ENCODE assay signal across 10 cellular contexts in the genomic region with DNA sequence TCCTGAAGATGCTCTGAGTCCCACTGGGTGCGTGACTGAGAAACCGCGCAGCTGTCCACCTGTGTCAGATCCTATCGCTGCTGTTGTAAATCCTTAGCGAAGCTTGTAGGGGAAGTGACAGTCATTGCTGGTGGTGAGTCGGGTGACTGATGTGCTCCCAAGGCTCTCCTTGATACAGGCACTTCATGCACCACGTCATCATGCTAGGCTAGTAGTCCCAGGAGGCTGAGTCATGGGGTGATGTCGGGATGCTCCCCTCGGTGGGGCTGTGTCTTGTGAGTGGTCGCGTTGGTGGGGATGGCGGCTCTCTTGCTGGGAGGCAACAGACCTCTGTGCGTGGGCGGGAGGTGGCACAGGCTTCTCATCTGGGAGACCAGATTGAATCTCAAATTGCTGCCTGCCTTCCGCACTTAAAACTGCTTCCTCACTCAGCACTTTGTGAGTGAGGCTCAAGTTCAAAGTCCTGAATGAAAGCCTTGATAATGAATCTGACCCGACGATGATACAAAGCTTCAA.
DNase-seq lines count a peak whose midpoint lies in the region; ATAC-seq, FAIRE-seq and TF ChIP-seq lines count a peak whose summit lies in the region.
"Had no signal": no experiment of that assay in that cellular context is flagged by ENCODE, and none has a peak within 500 bp of the region (broad histone marks: within the 10 kb centered on the region; RNA-seq: fewer than 3 reads in every experiment).

No MANE protein-coding gene starts in this region.

- peak overlapping the region; percentile 54; the same call in 1 of the 2 replicates for H2AFZ ChIP-seq in GM23248

- no peak for ATAC-seq in GM18867 (IDR thresholded peaks at IDR 0.05; ENCODE audit: unreplicated experiment)

- H3K9ac ChIP-seq in GM23248 (peak overlapping the region; percentile 60), duodenal mucosa (ENCODE audit: low read depth in 1 of 2, low read length in 2 of 2) (peak overlapping the region; percentile 52)

- no peaks in the 10 kb centered on the region for H4K20me1 ChIP-seq in GM23248 (ENCODE audit: insufficient read depth)

- H3K27ac ChIP-seq in GM23248 (peak overlapping the region; percentile 69), duodenal mucosa (ENCODE audit: low read depth, low read length) (peak overlapping the region; percentile 74)

- DNase-seq in GM23248 (peak; percentile 95), MV-4-11 (lab: John Stamatoyannopoulos, UW) (peak; percentile 58), renal cortical epithelial cell (ENCODE audit: low read depth) (peak; percentile 76), GM12892 (ENCODE audit: insufficient read length) (no peak)
- DNase-seq in activated CD4-positive, CD25-positive, alpha-beta regulatory T cell (lab: John Stamatoyannopoulos, UW) = no peak
- DNase-seq: activated CD4-positive, alpha-beta T cell treated with anti-CD3 and anti-CD28 coated beads, Interleukin-2, amount 50 U/mL, for 1 hour; effector memory CD4-positive, alpha-beta T cell; NCI-H510A had no signal

- H3K79me2 ChIP-seq in GM23248 (ENCODE audit: insufficient read depth) = no peaks in the 10 kb centered on the region

- H3K4me3 ChIP-seq in GM23248 (peak overlapping the region; percentile 2; the same call in 1 of the 2 replicates), duodenal mucosa (ENCODE audit: low read depth in 1 of 2, low read length in 2 of 2) (peak overlapping the region; percentile 38 to 55)

- H3K27me3 ChIP-seq in GM23248 (replicated peaks; ENCODE audit: insufficient read depth) (no peaks in the 10 kb centered on the region), duodenal mucosa (ENCODE audit: control insufficient read depth in 1 of 2, insufficient read depth in 2 of 2, low read length in 2 of 2) (no peaks in the 10 kb centered on the region)

- 17 to 18% methylated on average over 16 to 17 of the region's 17 CpGs for WGBS in GM23248 (ENCODE audit: low coverage in 1 of 2, low lambda C conversion rate in 2 of 2, missing lambda C conversion rate in 2 of 2), 2 experiments

- H3K9me3 ChIP-seq in GM23248 (ENCODE audit: low read depth) = no peaks in the 10 kb centered on the region
- no peaks in the 10 kb centered on the region for H3K9me3 ChIP-seq in duodenal mucosa (ENCODE audit: control insufficient read depth in 1 of 2, low read length in 2 of 2)

- no peaks in the 10 kb centered on the region for H3K9me2 ChIP-seq in GM23248 (ENCODE audit: insufficient read depth)

- FAIRE-seq in GM12892 (lab: Jason Lieb, UNC) = no peak

- H3K4me1 ChIP-seq in GM23248 (ENCODE audit: insufficient read depth) = peaks cover 30% of the 10 kb centered on the region
- peaks cover 30 to 32% of the 10 kb centered on the region in 2 donors for H3K4me1 ChIP-seq in duodenal mucosa (ENCODE audit: control insufficient read depth in 1 of 2, insufficient read depth in 2 of 2, low read length in 2 of 2)

- TF ChIP-seq POLR2A in GM12892 (IDR thresholded peaks at IDR 0.05; ENCODE audit: low read depth, low read length) = no peak

- in situ Hi-C loops in GM23248 (cut with MboI) = no loop called here

- H3F3A ChIP-seq in GM23248 (ENCODE audit: insufficient read depth) = peaks cover 16% of the 10 kb centered on the region

- H3K36me3 ChIP-seq in GM23248 (ENCODE audit: low read depth) (no peaks in the 10 kb centered on the region), duodenal mucosa (ENCODE audit: control insufficient read depth in 1 of 2, insufficient read depth in 2 of 2, low read length in 2 of 2) (no peaks in the 10 kb centered on the region)

- H3K4me2 ChIP-seq in GM23248 (ENCODE audit: unreplicated experiment) = peak overlapping the region; percentile 36

Comparison
In these comparisons a context has a peak if more than half of its experiments do, and no peak if none do; other contexts are left out.
1. DNase-seq: peak in GM23248 (single experiment), MV-4-11 (single experiment) and renal cortical epithelial cell (single experiment); none in activated CD4-positive, CD25-positive, alpha-beta regulatory T cell (0 of 4) and GM12892 (single experiment).